Comparison of ENCODE assay signal across 8 cellular contexts in genomic region chr6:30396833-30397479, GRCh38. TPM values are rescaled to one million over a fixed set of nuclear protein-coding genes. Genes with fewer than 3 reads are reported as not detected.
DNase-seq lines count a peak whose midpoint lies in the region; ATAC-seq, FAIRE-seq and TF ChIP-seq lines count a peak whose summit lies in the region.

No MANE protein-coding gene starts in this region.

- H3K9me3 Mint-ChIP-seq in activated CD4-positive, alpha-beta T cell treated with anti-CD3 and anti-CD28 coated beads, Interleukin-2, amount 10 ng/mL, durations not matched to agents 7 days and 5 days: no peaks in the 10 kb centered on the region

- H3K9me3 ChIP-seq in colonic mucosa: no peaks in the 10 kb centered on the region
- H3K9me3 ChIP-seq in HepG2 (ENCODE audit: low read length): no peaks in the 10 kb centered on the region

- no peak for TF ChIP-seq POLR2A in HepG2 (IDR thresholded peaks at IDR 0.05; ENCODE audit: insufficient read depth in 1 of 2, low read depth in 2 of 2, low read length in 2 of 2)

- H4K20me1 ChIP-seq in HepG2 (ENCODE audit: insufficient read depth, low read length): no peaks in the 10 kb centered on the region

- H3K4me3 ChIP-seq in colonic mucosa: no peak overlapping the region
- no peak overlapping the region for H3K4me3 ChIP-seq in HepG2 (replicated peaks in 1 of 3; ENCODE audit: insufficient read depth in 1 of 3, low read depth in 2 of 3, low read length in 3 of 3)

- no peak overlapping the region for H3K4me2 ChIP-seq in HepG2 (ENCODE audit: low read depth, low read length)

- no peak overlapping the region for H2AFZ ChIP-seq in HepG2 (ENCODE audit: low read length)

- peak; percentile 73 for TF ChIP-seq CTCF in colonic mucosa (IDR thresholded peaks at IDR 0.05)
- TF ChIP-seq CTCF in HepG2 (CRISPR knock-in tag; IDR thresholded peaks at IDR 0.05): peak; percentile 99

- no peak overlapping the region for H3K9ac ChIP-seq in colonic mucosa (ENCODE audit: low read depth in 2 of 2, low read length in 2 of 2)
- H3K9ac ChIP-seq in HepG2 (ENCODE audit: insufficient read depth, low read depth, low read length): no peak overlapping the region

- ATAC-seq in HG02642 (IDR thresholded peaks at IDR 0.05; ENCODE audit: poor library complexity, unreplicated experiment) (peak; percentile 76), HepG2 (peak; percentile 99), GM21825 (IDR thresholded peaks at IDR 0.05; ENCODE audit: unreplicated experiment) (no peak)

- peak; percentile 63 for FAIRE-seq in HepG2 (lab: Jason Lieb, UNC)

- no peak overlapping the region for H3K4me3 Mint-ChIP-seq in activated CD4-positive, alpha-beta T cell treated with anti-CD3 and anti-CD28 coated beads, Interleukin-2, amount 10 ng/mL, durations not matched to agents 7 days and 5 days

- H3K36me3 Mint-ChIP-seq in activated CD4-positive, alpha-beta T cell treated with anti-CD3 and anti-CD28 coated beads, Interleukin-2, amount 10 ng/mL, durations not matched to agents 7 days and 5 days (ENCODE audit: low read depth): no peaks in the 10 kb centered on the region

- in situ Hi-C loops in HepG2 (cut with HindIII; ENCODE audit: extremely low pct_ligation_motif_present, low pct_unique_long_range_greater_than_20kb): loop anchor here (5.0 kb wide), 2 partner anchors 35 to 160 kb away; no protein-coding TSS in a partner anchor

- peak; percentile 95 for TF ChIP-seq RAD21 in HepG2 (CRISPR knock-in tag; IDR thresholded peaks at IDR 0.05)

- TF ChIP-seq EP300 in HepG2 (IDR thresholded peaks at IDR 0.05; ENCODE audit: low read depth in 2 of 2, low read length in 2 of 2) (no peak), HepG2 (CRISPR knock-in tag; IDR thresholded peaks at IDR 0.05; ENCODE audit: borderline replicate concordance) (no peak)

- H3K4me1 ChIP-seq in colonic mucosa (no peaks in the 10 kb centered on the region), HepG2 (ENCODE audit: insufficient read depth, low read length) (no peaks in the 10 kb centered on the region)

- CTCF ChIA-PET in activated CD4-positive, alpha-beta T cell treated with anti-CD3 and anti-CD28 coated beads, Interleukin-2, amount 10 ng/mL, durations not matched to agents 7 days and 5 days (lab: Charles Lee): interaction anchor here (0.8 to 1.3 kb wide), 7 partner anchors 20 to 304 kb away, joined by 3 to 5 read pairs (median 3); no protein-coding TSS in a partner anchor
- CTCF ChIA-PET in HepG2 (lab: Yijun Ruan, JAX; ENCODE audit: low intra/inter-chr PET ratio, low total read pairs): interaction anchor here (0.9 to 3.6 kb wide), 4 partner anchors 39 to 178 kb away, joined by 3 to 29 read pairs (median 16); no protein-coding TSS in a partner anchor

- H3K27me3 ChIP-seq in colonic mucosa: no peaks in the 10 kb centered on the region
- H3K27me3 ChIP-seq in HepG2 (ENCODE audit: control insufficient read depth in 1 of 2, insufficient read depth in 2 of 2, low read length in 2 of 2): peaks cover 5 to 44% of the 10 kb centered on the region in 2 experiments

- H3K27me3 Mint-ChIP-seq in activated CD4-positive, alpha-beta T cell treated with anti-CD3 and anti-CD28 coated beads, Interleukin-2, amount 10 ng/mL, durations not matched to agents 7 days and 5 days: peaks cover 38% of the 10 kb centered on the region

- H3K27ac ChIP-seq in colonic mucosa (no peak overlapping the region), HepG2 (ENCODE audit: extremely low read length, insufficient read depth, low read length) (no peak overlapping the region)

- POLR2A ChIA-PET in activated CD4-positive, alpha-beta T cell treated with anti-CD3 and anti-CD28 coated beads, Interleukin-2, amount 10 ng/mL, durations not matched to agents 7 days and 5 days (lab: Charles Lee): no interaction called here
- POLR2A ChIA-PET in HepG2 (lab: Yijun Ruan, JAX): interaction anchor here (0.9 kb wide), 1 partner anchor 159 kb away, joined by 3 read pairs; no protein-coding TSS in a partner anchor

- BruUV-seq in HepG2 (replicated peaks; lab: Mats Ljungman, UMichigan): no TSS peak

- H3K4me1 Mint-ChIP-seq in activated CD4-positive, alpha-beta T cell treated with anti-CD3 and anti-CD28 coated beads, Interleukin-2, amount 10 ng/mL, durations not matched to agents 7 days and 5 days: peaks cover 3% of the 10 kb centered on the region

- 5% methylated on average over 15 of the region's 20 CpGs for WGBS in HepG2 (ENCODE audit: low lambda C conversion rate)

- DNase-seq in DMS53 (lab: John Stamatoyannopoulos, UW): peak; percentile 90
- DNase-seq in NCI-H460 (ENCODE audit: extremely low read depth, low read depth): peak; percentile 60
- peak; percentile 86 for DNase-seq in activated CD4-positive, alpha-beta T cell treated with anti-CD3 and anti-CD28 coated beads, Interleukin-2, amount 10 ng/mL, durations not matched to agents 7 days and 5 days
- DNase-seq in colonic mucosa: peak; percentile 84
- peak; percentile 58 for DNase-seq in HepG2 (ENCODE audit: low spot score)
- peak; percentile 60 to 87 (median 69) for DNase-seq in stimulated activated CD4-positive, alpha-beta T cell treated with anti-CD3 and anti-CD28 coated beads, TNF-alpha, amount 100 ng/mL, for 1 hour (ENCODE audit: low read depth in 3 of 3, low spot score in 1 of 3)

- H3K36me3 ChIP-seq in colonic mucosa: no peaks in the 10 kb centered on the region
- H3K36me3 ChIP-seq in HepG2 (replicated peaks in 1 of 2; ENCODE audit: control insufficient read depth in 1 of 2, insufficient read depth in 2 of 2, low read length in 2 of 2): no peaks in the 10 kb centered on the region

- peak overlapping the region; percentile 2 for H3K27ac Mint-ChIP-seq in activated CD4-positive, alpha-beta T cell treated with anti-CD3 and anti-CD28 coated beads, Interleukin-2, amount 10 ng/mL, durations not matched to agents 7 days and 5 days

- intact Hi-C loops in colonic mucosa (cut with DNase I): loop anchor here (2.0 to 5.0 kb wide), 2 partner anchors 38 to 155 kb away; no protein-coding TSS in a partner anchor
- intact Hi-C loops in HepG2 (cut with micrococcal nuclease; ENCODE audit: unreplicated experiment): loop anchor here (1.0 kb wide), 3 partner anchors 40 to 178 kb away; no protein-coding TSS in a partner anchor

- H3K79me2 ChIP-seq in HepG2 (ENCODE audit: insufficient read depth, low read length): no peaks in the 10 kb centered on the region

TF ChIP-seq in HepG2, 621 proteins besides CTCF, POLR2A, EP300 and RAD21 (continues in another document):
- TF ChIP-seq SNAI1 (CRISPR knock-in tag; IDR thresholded peaks at IDR 0.05; ENCODE audit: borderline replicate concordance) (no peak), SETDB1 (CRISPR knock-in tag; IDR thresholded peaks at IDR 0.05; ENCODE audit: borderline replicate concordance) (no peak), ZNF317 (CRISPR knock-in tag; IDR thresholded peaks at IDR 0.05) (no peak), ZNF839 (CRISPR knock-in tag; IDR thresholded peaks at IDR 0.05; ENCODE audit: borderline replicate concordance) (0 out of 2 replicates have a peak, but pooled peaks have one; percentile 78), MTA1 (CRISPR knock-in tag; IDR thresholded peaks at IDR 0.05; ENCODE audit: borderline replicate concordance) (no peak), PHF20 (CRISPR knock-in tag; IDR thresholded peaks at IDR 0.05) (no peak), WIZ (CRISPR knock-in tag; IDR thresholded peaks at IDR 0.05) (no peak), ZKSCAN1 (IDR thresholded peaks at IDR 0.05; ENCODE audit: low read length) (no peak)
- TF ChIP-seq, protein P1, sequence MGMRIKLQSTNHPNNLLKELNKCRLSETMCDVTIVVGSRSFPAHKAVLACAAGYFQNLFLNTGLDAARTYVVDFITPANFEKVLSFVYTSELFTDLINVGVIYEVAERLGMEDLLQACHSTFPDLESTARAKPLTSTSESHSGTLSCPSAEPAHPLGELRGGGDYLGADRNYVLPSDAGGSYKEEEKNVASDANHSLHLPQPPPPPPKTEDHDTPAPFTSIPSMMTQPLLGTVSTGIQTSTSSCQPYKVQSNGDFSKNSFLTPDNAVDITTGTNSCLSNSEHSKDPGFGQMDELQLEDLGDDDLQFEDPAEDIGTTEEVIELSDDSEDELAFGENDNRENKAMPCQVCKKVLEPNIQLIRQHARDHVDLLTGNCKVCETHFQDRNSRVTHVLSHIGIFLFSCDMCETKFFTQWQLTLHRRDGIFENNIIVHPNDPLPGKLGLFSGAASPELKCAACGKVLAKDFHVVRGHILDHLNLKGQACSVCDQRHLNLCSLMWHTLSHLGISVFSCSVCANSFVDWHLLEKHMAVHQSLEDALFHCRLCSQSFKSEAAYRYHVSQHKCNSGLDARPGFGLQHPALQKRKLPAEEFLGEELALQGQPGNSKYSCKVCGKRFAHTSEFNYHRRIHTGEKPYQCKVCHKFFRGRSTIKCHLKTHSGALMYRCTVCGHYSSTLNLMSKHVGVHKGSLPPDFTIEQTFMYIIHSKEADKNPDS (CRISPR knock-in tag; IDR thresholded peaks at IDR 0.05): no peak

RNA-seq across cellular contexts. Expression of gene RPP21, which starts 52.0 kb away (rescaled TPM):
- 39.5 and 42.7 TPM in 2 replicates for total RNA-seq in NCI-H460 (2014; rRNA removed; shearing (Covaris generic))
- 62.0 and 72.8 TPM in 2 replicates for polyA plus RNA-seq in NCI-H460 (2014; cell fraction: nucleus; rRNA removed)
- 10 to 100 TPM; 37.5 to 42.7 TPM for total RNA-seq in activated CD4-positive, alpha-beta T cell treated with anti-CD3 and anti-CD28 coated beads, Interleukin-2, amount 10 ng/mL, durations not matched to agents 7 days and 5 days
- total RNA-seq in colonic mucosa (10 to 100 TPM; 41.7 to 60.3 TPM), HepG2 (2016; rRNA removed; fragmentation: Illumina TruSeq; extraction: Trizol) (38.4 and 53.1 TPM in 2 replicates)
- total RNA-seq in HepG2 (2016; cell fraction: cytosol; rRNA removed; fragmentation: Illumina TruSeq; extraction: Trizol; ENCODE audit: low read depth): 23.8 and 29.3 TPM in 2 replicates
- total RNA-seq in HepG2 (2016; cell fraction: insoluble cytoplasmic fraction; rRNA removed; fragmentation: Illumina TruSeq; extraction: Trizol): 41.8 and 52.5 TPM in 2 replicates
- 23.7 and 25.5 TPM in 2 replicates for total RNA-seq in HepG2 (2016; cell fraction: membrane; rRNA removed; fragmentation: Illumina TruSeq; extraction: Trizol)
- 26.2 and 34.9 TPM in 2 replicates for total RNA-seq in HepG2 (2016; cell fraction: nucleus; rRNA removed; fragmentation: Illumina TruSeq; extraction: Trizol)
- polyA plus RNA-seq in HepG2 (2011; rRNA removed): 72.3 and 88.4 TPM in 2 replicates
- polyA plus RNA-seq in HepG2 (2011; cell fraction: cytosol; rRNA removed): 68.5 and 146 TPM in 2 replicates
- polyA plus RNA-seq in HepG2 (2011; cell fraction: nucleus; rRNA removed): 170 and 172 TPM in 2 replicates
- 51.6 and 70.9 TPM in 2 replicates for polyA plus RNA-seq in HepG2 (2012)
- 46.1 and 56.4 TPM in 2 replicates for polyA plus RNA-seq in HepG2 (2016; cell fraction: cytosol; fragmentation: Illumina TruSeq; extraction: Trizol; ENCODE audit: low read depth)
- polyA plus RNA-seq in HepG2 (2016; cell fraction: insoluble cytoplasmic fraction; fragmentation: Illumina TruSeq; extraction: Trizol; ENCODE audit: low read depth): 66.2 and 74.5 TPM in 2 replicates
- polyA plus RNA-seq in HepG2 (2016; cell fraction: membrane; fragmentation: Illumina TruSeq; extraction: Trizol; ENCODE audit: low read depth): 42.2 and 48.9 TPM in 2 replicates
- 94.8 and 101 TPM in 2 replicates for polyA plus RNA-seq in HepG2 (2016; cell fraction: nucleus; fragmentation: Illumina TruSeq; extraction: Trizol; ENCODE audit: insufficient read depth, low read depth)
- polyA minus RNA-seq in HepG2 (2011; rRNA and poly(A)+ RNA removed; ENCODE audit: low replicate concordance): 18.2 and 24.8 TPM in 2 replicates
- 15.3 and 17.1 TPM in 2 replicates for polyA minus RNA-seq in HepG2 (2011; cell fraction: cytosol; rRNA and poly(A)+ RNA removed)
- 8.4 and 9.3 TPM in 2 replicates for polyA minus RNA-seq in HepG2 (2011; cell fraction: nucleus; rRNA and poly(A)+ RNA removed)
